Comparison of ENCODE assay signal across 3 cellular contexts in genomic region chr11:95792200-95792599, GRCh38.
TF ChIP-seq lines count a peak whose summit lies in the region.

No MANE protein-coding gene starts in this region.

TF ChIP-seq in SK-N-SH, 30 proteins besides CTCF, POLR2A, EP300 and RAD21:
- TF ChIP-seq SIN3A (IDR thresholded peaks at IDR 0.05; ENCODE audit: borderline replicate concordance, low read depth, low read length), result no peak
- no peak for TF ChIP-seq MEF2A (IDR thresholded peaks at IDR 0.05; ENCODE audit: borderline replicate concordance, low read depth)
- TF ChIP-seq RFX5 (IDR thresholded peaks at IDR 0.05; ENCODE audit: low read length), result no peak
- no peak for TF ChIP-seq REST (IDR thresholded peaks at IDR 0.05; ENCODE audit: low read depth, low read length)

TF ChIP-seq in SK-N-SH treated with all-trans-retinoic acid at 6 μM for 48 hours, 23 proteins besides CTCF, POLR2A, EP300 and RAD21:
- no peak for TF ChIP-seq ZNF8 (CRISPR knock-in tag; IDR thresholded peaks at IDR 0.05)
- no peak for TF ChIP-seq CSDC2 (CRISPR knock-in tag; IDR thresholded peaks at IDR 0.05)
- TF ChIP-seq BACH2 (CRISPR knock-in tag; IDR thresholded peaks at IDR 0.05; ENCODE audit: borderline replicate concordance), result no peak
- no peak for TF ChIP-seq ZFP30 (CRISPR knock-in tag; IDR thresholded peaks at IDR 0.05)
- no peak for TF ChIP-seq TOX (CRISPR knock-in tag; IDR thresholded peaks at IDR 0.05; ENCODE audit: borderline replicate concordance)
- no peak for TF ChIP-seq PPARA (CRISPR knock-in tag; IDR thresholded peaks at IDR 0.05; ENCODE audit: borderline replicate concordance)
- no peak for TF ChIP-seq ARNTL (CRISPR knock-in tag; IDR thresholded peaks at IDR 0.05; ENCODE audit: borderline replicate concordance, low read depth)
- no peak for TF ChIP-seq ESRRG (CRISPR knock-in tag; IDR thresholded peaks at IDR 0.05)
- TF ChIP-seq ZFP3 (CRISPR knock-in tag; IDR thresholded peaks at IDR 0.05), result no peak
- no peak for TF ChIP-seq POU6F1 (CRISPR knock-in tag; IDR thresholded peaks at IDR 0.05; ENCODE audit: borderline replicate concordance, low read depth)
- no peak for TF ChIP-seq GLIS3 (CRISPR knock-in tag; IDR thresholded peaks at IDR 0.05)
- no peak for TF ChIP-seq CREB5 (CRISPR knock-in tag; IDR thresholded peaks at IDR 0.05; ENCODE audit: low read depth)
- TF ChIP-seq OSR1 (CRISPR knock-in tag; IDR thresholded peaks at IDR 0.05), result no peak
- no peak for TF ChIP-seq ISL1 (CRISPR knock-in tag; IDR thresholded peaks at IDR 0.05)
- no peak for TF ChIP-seq PATZ1 (CRISPR knock-in tag; IDR thresholded peaks at IDR 0.05; ENCODE audit: borderline replicate concordance)
TF ChIP-seq in SK-N-SH treated with all-trans-retinoic acid at 6 μM for 48 hours: peak in this region for 0.

TF ChIP-seq in H1, 55 proteins besides CTCF, POLR2A, EP300 and RAD21:
- TF ChIP-seq ATF3 (IDR thresholded peaks at IDR 0.05; ENCODE audit: insufficient read depth, low read depth, low read length) (no peak), CHD7 (IDR thresholded peaks at IDR 0.05; ENCODE audit: insufficient replicate concordance, low read length) (no peak), POU5F1 (IDR thresholded peaks at IDR 0.05; ENCODE audit: low read depth, low read length) (no peak), SP1 (IDR thresholded peaks at IDR 0.05; ENCODE audit: low read depth, low read length) (no peak), BACH1 (IDR thresholded peaks at IDR 0.05; ENCODE audit: low read length) (no peak), RBBP5 (IDR thresholded peaks at IDR 0.05; ENCODE audit: borderline replicate concordance, low read depth, low read length) (no peak), SP2 (IDR thresholded peaks at IDR 0.05; ENCODE audit: low read length) (no peak), CBX8 (IDR thresholded peaks at IDR 0.05; ENCODE audit: borderline replicate concordance, low read depth, low read length) (no peak), FOSL1 (IDR thresholded peaks at IDR 0.05; ENCODE audit: insufficient read depth, low read depth, low read length) (no peak), CEBPB (IDR thresholded peaks at IDR 0.05; ENCODE audit: low read depth, low read length) (no peak), CBX5 (IDR thresholded peaks at IDR 0.05; ENCODE audit: low read depth, low read length) (no peak), SIRT6 (IDR thresholded peaks at IDR 0.05; ENCODE audit: low read length) (no peak), SUZ12 (IDR thresholded peaks at IDR 0.05; ENCODE audit: low read length) (no peak)
